In the genomic region with DNA sequence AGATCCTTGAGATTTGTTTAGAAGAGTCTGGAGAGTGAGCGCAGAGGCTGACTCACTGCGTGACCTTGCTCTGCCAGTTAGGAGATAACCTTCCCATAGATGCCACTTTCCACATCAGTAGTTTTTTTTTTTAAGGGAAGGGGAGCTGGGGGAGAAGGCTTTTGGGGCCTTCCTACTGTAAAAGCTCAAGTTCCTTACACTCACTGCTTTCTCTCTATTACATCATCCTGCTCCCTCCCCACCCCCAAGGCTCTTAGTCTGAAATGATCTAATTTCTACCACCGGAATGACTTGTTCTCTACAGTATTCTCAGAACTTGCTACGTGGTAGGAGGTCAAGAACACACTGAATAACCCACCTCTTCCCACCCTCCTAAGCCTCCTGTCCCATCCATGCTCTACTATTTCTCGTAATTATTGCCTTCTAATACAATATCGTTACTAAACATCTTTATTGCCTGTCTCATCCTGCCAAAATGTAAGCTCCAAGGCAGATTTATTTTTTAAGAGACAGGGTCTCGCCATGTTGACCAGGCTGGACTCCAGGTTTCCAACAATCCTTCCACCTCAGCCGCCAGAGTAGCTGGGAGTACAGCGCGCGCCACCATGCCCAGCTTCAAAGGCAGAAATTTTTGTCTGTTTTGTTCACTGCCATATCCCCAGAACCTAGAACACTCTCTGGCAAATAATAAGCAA, we compare ENCODE assay signal across 8 cellular contexts. TPM values are rescaled to one million over a fixed set of nuclear protein-coding genes. Genes with fewer than 3 reads are reported as not detected.
DNase-seq lines count a peak whose midpoint lies in the region; ATAC-seq and TF ChIP-seq lines count a peak whose summit lies in the region.

No MANE protein-coding gene starts in this region.

- no peak for TF ChIP-seq POLR2A in sigmoid colon (IDR thresholded peaks at IDR 0.05)

- no peaks in the 10 kb centered on the region for H3K9me3 ChIP-seq in DOHH2 (ENCODE audit: control insufficient read depth, insufficient read depth, low read length)
- no peaks in the 10 kb centered on the region for H3K9me3 ChIP-seq in sigmoid colon

- H3K36me3 ChIP-seq in DOHH2 (ENCODE audit: control insufficient read depth, low read length) (peaks cover 50% of the 10 kb centered on the region), sigmoid colon (peaks cover 0 to 12% (median under 1%) of the 10 kb centered on the region in 4 donors)

- WGBS in sigmoid colon, 2 donors = 26 to 33% methylated on average over 11 of the region's 11 CpGs

- ATAC-seq in HG02884 (IDR thresholded peaks at IDR 0.05; ENCODE audit: unreplicated experiment) (no peak), GM21390 (IDR thresholded peaks at IDR 0.05; ENCODE audit: unreplicated experiment) (no peak)

- TF ChIP-seq EP300 in sigmoid colon (IDR thresholded peaks at IDR 0.05) = no peak

- peak overlapping the region; percentile 84 for H3K27ac ChIP-seq in DOHH2 (ENCODE audit: low read depth, low read length)
- peak overlapping the region; percentile 89 to 97 (median 97) for H3K27ac ChIP-seq in sigmoid colon

- TF ChIP-seq CTCF in DOHH2 (IDR thresholded peaks at IDR 0.05; ENCODE audit: low read depth, low read length, poor library complexity, severe bottlenecking) (no peak), sigmoid colon (IDR thresholded peaks at IDR 0.05) (no peak)

- H3K27me3 ChIP-seq in DOHH2 (ENCODE audit: control insufficient read depth, low read length) (no peaks in the 10 kb centered on the region), sigmoid colon (no peaks in the 10 kb centered on the region)

- H3K4me1 ChIP-seq in DOHH2 (ENCODE audit: control insufficient read depth, low read length) (peaks cover 24% of the 10 kb centered on the region), sigmoid colon (peaks cover 0 to 30% (median 26%) of the 10 kb centered on the region in 4 donors)

- peaks cover 60% of the 10 kb centered on the region for H3K79me2 ChIP-seq in DOHH2 (ENCODE audit: control insufficient read depth, low read length)

- peak overlapping the region; percentile 73 for H3K4me3 ChIP-seq in DOHH2 (ENCODE audit: low read length)
- H3K4me3 ChIP-seq in sigmoid colon = peak overlapping the region; percentile 70 to 94 (median 92)

- H3K9me2 ChIP-seq in DOHH2 (replicated peaks; ENCODE audit: control insufficient read depth, low read length) = no peaks in the 10 kb centered on the region

- peak overlapping the region; percentile 69 for H3K4me2 ChIP-seq in DOHH2 (ENCODE audit: low read length)

- no peaks in the 10 kb centered on the region for H3F3A ChIP-seq in DOHH2 (ENCODE audit: control insufficient read depth, insufficient read depth)

- intact Hi-C loops in sigmoid colon (cut with DNase I) = no loop called here

- peak; percentile 11 for DNase-seq in KG1 (lab: John Stamatoyannopoulos, UW)
- peak; percentile 67 to 78 for DNase-seq in activated CD4-positive, alpha-beta T cell treated with anti-CD3 and anti-CD28 coated beads, Interleukin-2, amount 50 U/mL, for 48 hours
- DNase-seq in fibroblast of peridontal ligament (ENCODE audit: extremely low read depth) = peak; percentile 93
- DNase-seq in sigmoid colon = no peak
- DNase-seq in C1 segment of cervical spinal cord (lab: John Stamatoyannopoulos, UW) = no peak

- H4K20me1 ChIP-seq in DOHH2 (ENCODE audit: control insufficient read depth, insufficient read depth, low read depth, low read length) = peaks cover 9% of the 10 kb centered on the region; the same call in 1 of the 2 replicates

RNA-seq across cellular contexts. Expression of a gene that starts 1.2 kb away (rescaled TPM):
- 10 to 100 TPM; 30.5 to 48.5 (median 36.6) TPM for total RNA-seq in sigmoid colon
- polyA plus RNA-seq in sigmoid colon = 10 to 100 TPM; 24.0 to 62.6 (median 29.1) TPM

RNA-seq across cellular contexts. Expression of a gene that starts 1.7 kb away (rescaled TPM):
- total RNA-seq in sigmoid colon = not detected
- polyA plus RNA-seq in sigmoid colon = not detected

RNA-seq across cellular contexts. Expression of a gene that starts 28.6 kb away (rescaled TPM):
- 1,000 to 10,000 TPM in 2 of 4 donors, 100 to 1,000 TPM in 2; 593 to 1,408 (median 902) TPM for total RNA-seq in sigmoid colon
- 1,000 to 10,000 TPM; 1,490 to 2,228 (median 1,816) TPM for polyA plus RNA-seq in sigmoid colon

RNA-seq across cellular contexts. Expression of a gene that starts 37.9 kb away (rescaled TPM):
- total RNA-seq in sigmoid colon = 10 to 100 TPM; 19.9 to 37.1 (median 23.3) TPM
- polyA plus RNA-seq in sigmoid colon = 1 to 10 TPM; 4.2 to 8.4 (median 6.3) TPM

RNA-seq across cellular contexts. Expression of a gene that starts 38.4 kb away (rescaled TPM):
- 10 to 100 TPM; 39.6 to 87.8 (median 61.7) TPM for total RNA-seq in sigmoid colon
- 100 to 1,000 TPM; 110 to 160 (median 120) TPM for polyA plus RNA-seq in sigmoid colon

Comparison
In these comparisons a context has a peak if more than half of its experiments do, and no peak if none do; other contexts are left out.
1. DNase-seq: peak in KG1 (single experiment), activated CD4-positive, alpha-beta T cell treated with anti-CD3 and anti-CD28 coated beads, Interleukin-2, amount 50 U/mL, for 48 hours (2 of 2) and fibroblast of peridontal ligament (single experiment); none in sigmoid colon (single experiment) and C1 segment of cervical spinal cord (0 of 14).